Comparison of ENCODE assay signal across 27 cellular contexts in the genomic region with DNA sequence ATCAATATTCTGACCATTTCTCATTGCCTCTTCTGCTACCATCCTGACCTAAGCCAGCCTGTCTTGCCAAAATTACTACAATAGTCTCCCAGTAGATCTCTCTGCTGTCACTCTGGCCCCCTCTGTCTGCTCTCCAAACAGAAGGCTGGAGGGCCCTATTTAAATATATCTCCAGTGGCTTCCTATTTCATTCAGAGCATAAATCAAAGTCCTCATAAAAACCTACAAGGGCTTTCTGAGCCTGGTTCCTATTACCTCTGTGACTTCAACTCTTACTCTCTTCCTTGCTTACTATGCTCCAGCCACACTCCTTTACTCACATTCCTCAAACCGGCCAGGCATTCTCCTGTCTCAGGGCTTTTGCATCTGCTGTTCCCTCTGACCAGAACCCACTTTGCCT. TPM values are rescaled to one million over a fixed set of nuclear protein-coding genes. Genes with fewer than 3 reads are reported as not detected.
"Had no signal": no experiment of that assay in that cellular context is flagged by ENCODE, and none has a peak within 500 bp of the region (broad histone marks: within the 10 kb centered on the region; RNA-seq: fewer than 3 reads in every experiment).

No MANE protein-coding gene starts in this region.

- FAIRE-seq: colon had no signal

- H3K27me3 ChIP-seq: brain microvascular endothelial cell had no signal

- H3K27ac ChIP-seq: brain microvascular endothelial cell, PC-9 had no signal

- H3K4me3 ChIP-seq: PC-9 had no signal

- H3K36me3 ChIP-seq: brain microvascular endothelial cell had no signal

- H2AFZ ChIP-seq: PC-9 had no signal

- ATAC-seq: activated CD4-positive, alpha-beta T cell treated with anti-CD3 and anti-CD28 coated beads for 36 hours; activated CD4-positive, CD25-positive, alpha-beta regulatory T cell treated with anti-CD3 and anti-CD28 coated beads, Interleukin-2, amount 50 U/mL, for 24 hours; activated CD8-positive, alpha-beta T cell treated with anti-CD3 and anti-CD28 coated beads, Interleukin-2, amount 10 ng/mL, durations not matched to agents 7 days and 5 days had no signal

- H3K4me2 ChIP-seq: PC-9 had no signal

- DNase-seq: activated CD4-positive, alpha-beta T cell treated with anti-CD3 and anti-CD28 coated beads for 36 hours; activated CD4-positive, alpha-beta T cell treated with anti-CD3 and anti-CD28 coated beads, Interleukin-2, amount 10 ng/mL, durations not matched to agents 7 days and 5 days; activated CD4-positive, alpha-beta T cell treated with anti-CD3 and anti-CD28 coated beads, Interleukin-2, amount 50 U/mL, for 48 hours; activated CD8-positive, alpha-beta T cell treated with anti-CD3 and anti-CD28 coated beads, Interleukin-2, amount 10 ng/mL, durations not matched to agents 7 days and 5 days; activated gamma-delta T cell; activated naive CD4-positive, alpha-beta T cell treated with Interleukin-2 at 50 U/mL for 16 hours; activated naive CD8-positive, alpha-beta T cell treated with anti-CD3 and anti-CD28 coated beads, Interleukin-2, amount 10 ng/mL, durations not matched to agents 7 days and 5 days; activated T-cell treated with anti-CD3 and anti-CD28 coated beads, Interleukin-2, amount 50 U/mL, for 24 hours; anterior cingulate cortex; brain microvascular endothelial cell; central memory CD4-positive, alpha-beta T cell; Kasumi-1; KG1; MM.1S; MV-4-11; NCI-H1092; NCI-H1436 treated with DMSO at 0.1 percent for 48 hours; NCI-H1694 treated with DMSO at 0.1 percent for 48 hours; NCI-H2081; PC-9; Right ventricle myocardium superior; T1000 had no signal

RNA-seq across cellular contexts. Expression of a gene that starts 19.0 kb away (rescaled TPM):
- total RNA-seq: activated CD4-positive, alpha-beta T cell treated with anti-CD3 and anti-CD28 coated beads for 36 hours; activated CD4-positive, alpha-beta T cell treated with anti-CD3 and anti-CD28 coated beads, Interleukin-2, amount 10 ng/mL, durations not matched to agents 7 days and 5 days; activated CD8-positive, alpha-beta T cell treated with anti-CD3 and anti-CD28 coated beads, Interleukin-2, amount 10 ng/mL, durations not matched to agents 7 days and 5 days; activated naive CD8-positive, alpha-beta T cell treated with anti-CD3 and anti-CD28 coated beads, Interleukin-2, amount 10 ng/mL, durations not matched to agents 7 days and 5 days; OCI-LY7; T-helper 1 cell treated with Interleukin-12 subunit alpha and Interleukin-12 subunit beta and Interleukin-4 antibody, amounts not matched to agents 30 ng/mL and 1 ng/mL, for 36 hours; T-helper 2 cell treated with Interferon-gamma antibody and Interleukin-4, amounts not matched to agents 100 ng/mL and 5 ng/mL, for 36 hours had no signal
